ENCODE assay signal across 8 cellular contexts in genomic region chr11:43282607-43283440, GRCh38.
DNase-seq lines count a peak whose midpoint lies in the region; ATAC-seq, FAIRE-seq and TF ChIP-seq lines count a peak whose summit lies in the region.

No MANE protein-coding gene starts in this region.

- H3K9me2 ChIP-seq in SU-DHL-6 (replicated peaks; ENCODE audit: insufficient read depth, low read length): no peaks in the 10 kb centered on the region

- no peaks in the 10 kb centered on the region for H3K36me3 ChIP-seq in SU-DHL-6 (ENCODE audit: low read length)

- H3K79me2 ChIP-seq in SU-DHL-6 (ENCODE audit: insufficient read depth, low read length): no peaks in the 10 kb centered on the region

- H3K4me3 ChIP-seq in SU-DHL-6 (ENCODE audit: insufficient read depth, low read length, poor library complexity, severe bottlenecking): no peak overlapping the region

- H3K27ac ChIP-seq in SU-DHL-6 (ENCODE audit: low read depth, low read length): no peak overlapping the region

- no peaks in the 10 kb centered on the region for H3K27me3 ChIP-seq in SU-DHL-6 (ENCODE audit: low read length)

- FAIRE-seq in HTR-8/SVneo (lab: Jason Lieb, UNC): no peak

- H4K20me1 ChIP-seq in SU-DHL-6 (ENCODE audit: low read depth, low read length): no peaks in the 10 kb centered on the region

- H3K9ac ChIP-seq in SU-DHL-6 (ENCODE audit: low read length): no peak overlapping the region

- DNase-seq in DMS 273 (lab: John Stamatoyannopoulos, UW; ENCODE audit: unreplicated experiment): peak; percentile 65
- DNase-seq in HTR-8/SVneo (ENCODE audit: insufficient read length, low spot score): peak; percentile 36
- DNase-seq in T47D (ENCODE audit: low read depth in 1 of 2, low spot score in 1 of 2): peak; percentile 30 to 56
- peak; percentile 71 for DNase-seq in left kidney (ENCODE audit: low read depth, low spot score)
- peak in 2 of 3 experiments; percentile 5 to 27 for DNase-seq in stimulated activated CD4-positive, alpha-beta T cell treated with anti-CD3 and anti-CD28 coated beads, TNF-alpha, amount 100 ng/mL, for 24 hours (ENCODE audit: low read depth in 3 of 3)
- DNase-seq in NCI-H1436 treated with DMSO at 0.1 percent for 48 hours (lab: John Stamatoyannopoulos, UW): no peak

- no peak overlapping the region for H2AFZ ChIP-seq in SU-DHL-6 (ENCODE audit: low read depth, low read length, severe bottlenecking)

- in situ Hi-C loops in T47D (cut with HindIII; ENCODE audit: low pct_unique_long_range_greater_than_20kb, low sequenced_read_pairs): no loop called here

- peak; percentile 92 for TF ChIP-seq CTCF in SU-DHL-6 (IDR thresholded peaks at IDR 0.05; ENCODE audit: insufficient read depth, low read length, poor library complexity, severe bottlenecking)

- peak; percentile 70 for ATAC-seq in GM19455 (IDR thresholded peaks at IDR 0.05; ENCODE audit: unreplicated experiment)

- no peaks in the 10 kb centered on the region for H3F3A ChIP-seq in SU-DHL-6 (ENCODE audit: insufficient read depth)

- no peak overlapping the region for H3K4me2 ChIP-seq in SU-DHL-6 (ENCODE audit: low read depth, low read length, poor library complexity, severe bottlenecking)

- H3K9me3 ChIP-seq in SU-DHL-6 (ENCODE audit: insufficient read depth, low read length): no peaks in the 10 kb centered on the region
